8 cellular contexts compared by ENCODE assay signal in genomic region chr17:6473128-6473767, GRCh38. TPM values are rescaled to one million over a fixed set of nuclear protein-coding genes. Genes with fewer than 3 reads are reported as not detected.
A peak's percentile ranks its signal among the peaks of the same experiment; 100 is the strongest.
DNase-seq lines count a peak whose midpoint lies in the region; ATAC-seq, FAIRE-seq and TF ChIP-seq lines count a peak whose summit lies in the region.

No MANE protein-coding gene starts in this region.

- H3K4me3 ChIP-seq in CD8-positive, alpha-beta memory T cell (ENCODE audit: low read length) = no peak overlapping the region
- H3K4me3 ChIP-seq in pancreas = no peak overlapping the region

- no peaks in the 10 kb centered on the region for H3K9me3 Mint-ChIP-seq in CD8-positive, alpha-beta memory T cell
- no peaks in the 10 kb centered on the region for H3K9me3 Mint-ChIP-seq in type B pancreatic cell

- H3K4me1 Mint-ChIP-seq in CD8-positive, alpha-beta memory T cell = no peaks in the 10 kb centered on the region
- H3K4me1 Mint-ChIP-seq in type B pancreatic cell (ENCODE audit: unreplicated experiment) = peaks cover 24% of the 10 kb centered on the region

- no peaks in the 10 kb centered on the region for H3K27me3 ChIP-seq in CD8-positive, alpha-beta memory T cell (ENCODE audit: insufficient read depth, low read length, poor library complexity, severe bottlenecking)
- H3K27me3 ChIP-seq in pancreas = no peaks in the 10 kb centered on the region

- H3K36me3 ChIP-seq in CD8-positive, alpha-beta memory T cell (ENCODE audit: insufficient read depth, low read length) = no peaks in the 10 kb centered on the region
- no peaks in the 10 kb centered on the region for H3K36me3 ChIP-seq in pancreas

- peak; percentile 32 to 66 (median 46) for DNase-seq in CD8-positive, alpha-beta memory T cell
- DNase-seq in HT1080 (ENCODE audit: low read depth) (peak; percentile 75), SHP77 treated with DMSO at 0.1 percent for 48 hours (lab: John Stamatoyannopoulos, UW) (peak; percentile 33), globus pallidus (ENCODE audit: low spot score) (peak; percentile 47), pancreas (peak; percentile 62 to 91 (median 82)), type B pancreatic cell (ENCODE audit: extremely low spot score, unreplicated experiment) (peak; percentile 82)
- peak; percentile 67 for DNase-seq in activated naive CD4-positive, alpha-beta T cell treated with Interleukin-2 at 50 U/mL for 16 hours

- no peaks in the 10 kb centered on the region for H3K36me3 Mint-ChIP-seq in CD8-positive, alpha-beta memory T cell
- no peaks in the 10 kb centered on the region for H3K36me3 Mint-ChIP-seq in type B pancreatic cell

- CTCF ChIA-PET in CD8-positive, alpha-beta memory T cell (lab: Charles Lee) = interaction anchor here (0.8 to 2.6 kb wide), 16 partner anchors 10 to 531 kb away, joined by 3 to 7 read pairs (median 4); partner anchors contain the start of genes KIAA0753 and TXNDC17

- intact Hi-C loops in pancreas (cut with DNase I) = loop anchor here in 1 of 3 donors (10.0 kb wide), 1 partner anchor 172 kb away; the partner anchor contains the start of genes KIAA0753 and TXNDC17

- H3K27ac Mint-ChIP-seq in CD8-positive, alpha-beta memory T cell = no peak overlapping the region
- peak overlapping the region; percentile 45 for H3K27ac Mint-ChIP-seq in type B pancreatic cell

- WGBS in pancreas, 2 donors = 39 to 47% methylated on average over 14 of the region's 14 CpGs

- H3K27ac ChIP-seq in CD8-positive, alpha-beta memory T cell (ENCODE audit: low read depth, low read length) = no peak overlapping the region
- H3K27ac ChIP-seq in pancreas = no peak overlapping the region

- no peaks in the 10 kb centered on the region for H3K9me3 ChIP-seq in CD8-positive, alpha-beta memory T cell (ENCODE audit: low read length)
- H3K9me3 ChIP-seq in pancreas = no peaks in the 10 kb centered on the region

- no peak for FAIRE-seq in pancreas (lab: Jason Lieb, UNC)

- H3K4me3 Mint-ChIP-seq in CD8-positive, alpha-beta memory T cell = no peak overlapping the region
- H3K4me3 Mint-ChIP-seq in type B pancreatic cell = no peak overlapping the region

- ATAC-seq in pancreas (peak; percentile 90 to 98 (median 94)), HG03045 (IDR thresholded peaks at IDR 0.05; ENCODE audit: unreplicated experiment) (no peak)

- TF ChIP-seq CTCF in pancreas (IDR thresholded peaks at IDR 0.05) (peak; percentile 95 to 97 (median 96)), type B pancreatic cell (conservative IDR thresholded peaks at IDR 0.05) (peak; percentile 98)

- no peaks in the 10 kb centered on the region for H3K4me1 ChIP-seq in CD8-positive, alpha-beta memory T cell (ENCODE audit: insufficient read depth, low read length)
- no peaks in the 10 kb centered on the region for H3K4me1 ChIP-seq in pancreas

- POLR2A ChIA-PET in CD8-positive, alpha-beta memory T cell (lab: Charles Lee) = no interaction called here

- peaks cover 0 to 3% of the 10 kb centered on the region in 2 donors for H3K27me3 Mint-ChIP-seq in CD8-positive, alpha-beta memory T cell
- H3K27me3 Mint-ChIP-seq in type B pancreatic cell = peaks cover 7% of the 10 kb centered on the region

RNA-seq across cellular contexts. Expression of gene PIMREG, which starts 29.0 kb away (rescaled TPM):
- total RNA-seq in CD8-positive, alpha-beta memory T cell = 1 to 10 TPM; 1.6 to 1.8 TPM
- not detected for polyA plus RNA-seq in CD8-positive, alpha-beta memory T cell
- total RNA-seq in HT1080 (2014; rRNA removed; shearing (Covaris generic)) = 12.8 and 12.9 TPM in 2 replicates
- 14.4 and 16.4 TPM in 2 replicates for polyA plus RNA-seq in HT1080 (2015; cell fraction: cytosol; rRNA removed)
- 14.0 and 16.5 TPM in 2 replicates for polyA plus RNA-seq in HT1080 (2015; cell fraction: nucleus; rRNA removed)
- under 1 TPM in 3 of 6 donors, not detected in 3; 0.12 to 0.50 (median 0.16) TPM for total RNA-seq in pancreas
- polyA plus RNA-seq in pancreas = under 1 TPM in 1 of 2 donors, not detected in 1; 0.09 TPM
- 7.6 and 45.1 TPM in 2 replicates for total RNA-seq in type B pancreatic cell (ENCODE audit: low replicate concordance)

RNA-seq across cellular contexts. Expression of gene AIPL1, which starts 38.3 kb away (rescaled TPM):
- total RNA-seq in CD8-positive, alpha-beta memory T cell = not detected
- not detected for polyA plus RNA-seq in CD8-positive, alpha-beta memory T cell
- total RNA-seq in HT1080 (2014; rRNA removed; shearing (Covaris generic)) = not detected in 2 replicates
- polyA plus RNA-seq in HT1080 (2015; cell fraction: cytosol; rRNA removed) = not detected in 2 replicates
- not detected in 2 replicates for polyA plus RNA-seq in HT1080 (2015; cell fraction: nucleus; rRNA removed)
- not detected for total RNA-seq in pancreas
- polyA plus RNA-seq in pancreas = under 1 TPM in 1 of 2 donors, not detected in 1; 0.04 TPM
- not detected in 2 replicates for total RNA-seq in type B pancreatic cell (ENCODE audit: low replicate concordance)
